33 cellular contexts compared by ENCODE assay signal in genomic region chr16:68835970-68836369, GRCh38.
"Had no signal": no experiment of that assay in that cellular context is flagged by ENCODE, and none has a peak within 500 bp of the region (broad histone marks: within the 10 kb centered on the region; RNA-seq: fewer than 3 reads in every experiment).

No MANE protein-coding gene starts in this region.

- FAIRE-seq: astrocyte, TTC549 had no signal

- H3K36me3 ChIP-seq: adrenal gland, brain microvascular endothelial cell, breast epithelium had no signal

- H3K9me3 ChIP-seq: adrenal gland, body of pancreas, breast epithelium had no signal

- ATAC-seq: activated CD8-positive, alpha-beta T cell treated with anti-CD3 and anti-CD28 coated beads, Interleukin-2, amount 10 ng/mL, durations not matched to agents 7 days and 5 days; body of pancreas had no signal

- H3K4me1 Mint-ChIP-seq: activated B cell treated with CpG ODN at 0.5 μM for 24 hours; activated CD4-positive, alpha-beta memory T cell treated with anti-CD3 and anti-CD28 coated beads, Interleukin-2, amount 10 ng/mL, durations not matched to agents 7 days and 5 days; activated naive CD4-positive, alpha-beta T cell treated with anti-CD3 and anti-CD28 coated beads, Interleukin-2, amount 10 ng/mL, durations not matched to agents 7 days and 5 days; activated naive CD4-positive, alpha-beta T cell treated with anti-CD3 and anti-CD28 coated beads, Interleukin-2, amount 50 U/mL, for 24 hours had no signal

- H3K4me3 ChIP-seq: adrenal gland, body of pancreas, breast epithelium had no signal

- H3K4me3 Mint-ChIP-seq: activated B cell treated with CpG ODN at 0.5 μM for 24 hours; activated CD4-positive, alpha-beta memory T cell treated with anti-CD3 and anti-CD28 coated beads, Interleukin-2, amount 10 ng/mL, durations not matched to agents 7 days and 5 days; activated CD4-positive, alpha-beta T cell treated with anti-CD3 and anti-CD28 coated beads, Interleukin-2, amount 10 ng/mL, durations not matched to agents 24 days and 14 days; activated CD8-positive, alpha-beta T cell treated with anti-CD3 and anti-CD28 coated beads, Interleukin-2, amount 10 ng/mL, durations not matched to agents 7 days and 5 days; activated naive CD4-positive, alpha-beta T cell treated with anti-CD3 and anti-CD28 coated beads, Interleukin-2, amount 10 ng/mL, durations not matched to agents 7 days and 5 days; activated naive CD4-positive, alpha-beta T cell treated with anti-CD3 and anti-CD28 coated beads, Interleukin-2, amount 50 U/mL, for 24 hours; activated naive CD8-positive, alpha-beta T cell; activated T-cell treated with anti-CD3 and anti-CD28 coated beads, Interleukin-2, amount 50 U/mL, for 24 hours; T-helper 1 cell treated with Interleukin-12 subunit alpha and Interleukin-12 subunit beta and Interleukin-4 antibody, amounts not matched to agents 30 μg/mL and 1 μg/mL, for 36 hours; T-helper 2 cell treated with Interferon-gamma antibody and Interleukin-4, amounts not matched to agents 5 μg/mL and 100 μg/mL, for 36 hours had no signal

- H3K27me3 ChIP-seq: adrenal gland, body of pancreas, brain microvascular endothelial cell, breast epithelium had no signal

- H3K27ac ChIP-seq: adrenal gland, body of pancreas, brain microvascular endothelial cell, breast epithelium, VCaP had no signal

- H3K27ac Mint-ChIP-seq: activated B cell treated with CpG ODN at 0.5 μM for 24 hours; activated CD4-positive, alpha-beta memory T cell treated with anti-CD3 and anti-CD28 coated beads, Interleukin-2, amount 10 ng/mL, durations not matched to agents 7 days and 5 days; activated CD4-positive, alpha-beta T cell treated with anti-CD3 and anti-CD28 coated beads, Interleukin-2, amount 10 ng/mL, durations not matched to agents 24 days and 14 days; activated CD8-positive, alpha-beta T cell treated with anti-CD3 and anti-CD28 coated beads, Interleukin-2, amount 10 ng/mL, durations not matched to agents 7 days and 5 days; activated naive CD4-positive, alpha-beta T cell treated with anti-CD3 and anti-CD28 coated beads, Interleukin-2, amount 10 ng/mL, durations not matched to agents 7 days and 5 days; activated naive CD4-positive, alpha-beta T cell treated with anti-CD3 and anti-CD28 coated beads, Interleukin-2, amount 50 U/mL, for 24 hours; activated naive CD8-positive, alpha-beta T cell; activated T-cell treated with anti-CD3 and anti-CD28 coated beads, Interleukin-2, amount 50 U/mL, for 24 hours; activated T-helper 2 cell treated with anti-CD3 and anti-CD28 coated beads, Interferon-gamma antibody, Interleukin-2, Interleukin-4, amounts not matched to agents 10 μg/mL and 5 μg/mL and 100 μg/mL, durations not matched to agents 14 hours and 24 hours and 36 hours; T-helper 1 cell treated with Interleukin-12 subunit alpha and Interleukin-12 subunit beta and Interleukin-4 antibody, amounts not matched to agents 30 μg/mL and 1 μg/mL, for 36 hours; T-helper 2 cell treated with Interferon-gamma antibody and Interleukin-4, amounts not matched to agents 5 μg/mL and 100 μg/mL, for 36 hours had no signal

- H3K36me3 Mint-ChIP-seq: activated naive CD4-positive, alpha-beta T cell treated with anti-CD3 and anti-CD28 coated beads, Interleukin-2, amount 10 ng/mL, durations not matched to agents 7 days and 5 days; activated naive CD4-positive, alpha-beta T cell treated with anti-CD3 and anti-CD28 coated beads, Interleukin-2, amount 50 U/mL, for 24 hours; activated naive CD8-positive, alpha-beta T cell had no signal

- H3K27me3 Mint-ChIP-seq: activated CD4-positive, alpha-beta T cell treated with anti-CD3 and anti-CD28 coated beads, Interleukin-2, amount 10 ng/mL, durations not matched to agents 24 days and 14 days; activated naive CD4-positive, alpha-beta T cell treated with anti-CD3 and anti-CD28 coated beads, Interleukin-2, amount 50 U/mL, for 24 hours; activated naive CD8-positive, alpha-beta T cell had no signal

- DNase-seq: activated B cell treated with CpG ODN at 0.5 μM for 24 hours; activated CD4-positive, alpha-beta memory T cell treated with anti-CD3 and anti-CD28 coated beads, Interleukin-2, amount 10 ng/mL, durations not matched to agents 7 days and 5 days; activated CD4-positive, alpha-beta T cell treated with anti-CD3 and anti-CD28 coated beads for 4 hours; activated CD4-positive, alpha-beta T cell treated with anti-CD3 and anti-CD28 coated beads, Interleukin-2, amount 10 ng/mL, durations not matched to agents 24 days and 14 days; activated CD4-positive, alpha-beta T cell treated with anti-CD3 and anti-CD28 coated beads, Interleukin-2, amount 50 U/mL, for 1 hour; activated CD4-positive, alpha-beta T cell treated with anti-CD3 and anti-CD28 coated beads, Interleukin-2, amount 50 U/mL, for 48 hours; activated CD4-positive, CD25-positive, alpha-beta regulatory T cell treated with anti-CD3 and anti-CD28 coated beads, Interleukin-2, amount 50 U/mL, for 72 hours; activated CD8-positive, alpha-beta memory T cell treated with anti-CD3 and anti-CD28 coated beads, Interleukin-2, amount 50 U/mL, for 4 hours; activated CD8-positive, alpha-beta T cell treated with anti-CD3 and anti-CD28 coated beads, Interleukin-2, amount 10 ng/mL, durations not matched to agents 7 days and 5 days; activated effector memory CD4-positive, alpha-beta T cell treated with Interleukin-2 at 50 U/mL for 16 hours; activated gamma-delta T cell; activated naive CD4-positive, alpha-beta T cell treated with anti-CD3 and anti-CD28 coated beads, Interleukin-2, amount 10 ng/mL, durations not matched to agents 7 days and 5 days; activated naive CD4-positive, alpha-beta T cell treated with Interleukin-2 at 50 U/mL for 16 hours; activated T-cell treated with anti-CD3 and anti-CD28 coated beads, Interleukin-2, amount 50 U/mL, for 24 hours; activated T-cell treated with anti-CD3 and anti-CD28 coated beads, Interleukin-2, amount 50 U/mL, for 48 hours; adrenal gland; amniotic stem cell; aorta; body of pancreas; brain microvascular endothelial cell; central memory CD4-positive, alpha-beta T cell; T-helper 1 cell; T-helper 2 cell; T-helper 9 cell had no signal

- H3K9me3 Mint-ChIP-seq: activated B cell treated with CpG ODN at 0.5 μM for 24 hours; activated CD4-positive, alpha-beta memory T cell treated with anti-CD3 and anti-CD28 coated beads, Interleukin-2, amount 10 ng/mL, durations not matched to agents 7 days and 5 days; activated CD4-positive, alpha-beta T cell treated with anti-CD3 and anti-CD28 coated beads, Interleukin-2, amount 10 ng/mL, durations not matched to agents 24 days and 14 days; activated naive CD4-positive, alpha-beta T cell treated with anti-CD3 and anti-CD28 coated beads, Interleukin-2, amount 10 ng/mL, durations not matched to agents 7 days and 5 days; activated naive CD4-positive, alpha-beta T cell treated with anti-CD3 and anti-CD28 coated beads, Interleukin-2, amount 50 U/mL, for 24 hours; activated T-cell treated with anti-CD3 and anti-CD28 coated beads, Interleukin-2, amount 50 U/mL, for 24 hours; activated T-helper 2 cell treated with anti-CD3 and anti-CD28 coated beads, Interferon-gamma antibody, Interleukin-2, Interleukin-4, amounts not matched to agents 10 μg/mL and 5 μg/mL and 100 μg/mL, durations not matched to agents 14 hours and 24 hours and 36 hours; T-helper 1 cell treated with Interleukin-12 subunit alpha and Interleukin-12 subunit beta and Interleukin-4 antibody, amounts not matched to agents 30 μg/mL and 1 μg/mL, for 36 hours; T-helper 2 cell treated with Interferon-gamma antibody and Interleukin-4, amounts not matched to agents 5 μg/mL and 100 μg/mL, for 36 hours had no signal

- H3K4me1 ChIP-seq: adrenal gland, body of pancreas, breast epithelium had no signal
